8 cellular contexts compared by ENCODE assay signal in genomic region chr2:222656544-222657446, GRCh38. TPM values are rescaled to one million over a fixed set of nuclear protein-coding genes. Genes with fewer than 3 reads are reported as not detected.
A peak's percentile ranks its signal among the peaks of the same experiment; 100 is the strongest.
DNase-seq lines count a peak whose midpoint lies in the region; ATAC-seq and TF ChIP-seq lines count a peak whose summit lies in the region.

No MANE protein-coding gene starts in this region.

- H2BK5ac ChIP-seq in trophoblast cell (ENCODE audit: low read depth, low read length, poor library complexity) = no peak overlapping the region

- H2BK120ac ChIP-seq in trophoblast cell (ENCODE audit: insufficient read depth, low read length, poor library complexity) = no peak overlapping the region

- H3K27me3 ChIP-seq in trophoblast cell (ENCODE audit: insufficient read depth, low read length) = no peaks in the 10 kb centered on the region

- peak overlapping the region; percentile 51 for H2AK5ac ChIP-seq in trophoblast cell (ENCODE audit: low read length)

- no peak overlapping the region for H3K23ac ChIP-seq in trophoblast cell (ENCODE audit: low read length)

- peak overlapping the region; percentile 92 for H3K4me2 ChIP-seq in trophoblast cell (ENCODE audit: low read length)

- TF ChIP-seq CTCF in RWPE1 (conservative IDR thresholded peaks at IDR 0.05; ENCODE audit: low read depth) (no peak), fibroblast of pulmonary artery (IDR thresholded peaks at IDR 0.05; ENCODE audit: low read length, missing control alignments) (no peak)

- H4K12ac ChIP-seq in trophoblast cell (ENCODE audit: low read depth, low read length) = peak overlapping the region; percentile 19

- H3K36me3 ChIP-seq in trophoblast cell (ENCODE audit: control insufficient read depth in 1 of 2, insufficient read depth in 2 of 2, low read length in 2 of 2) = no peaks in the 10 kb centered on the region

- CTCF ChIA-PET in RWPE1 (lab: Yijun Ruan, JAX) = interaction anchor here (1.7 kb wide), 1 partner anchor 282 kb away, joined by 4 read pairs; no protein-coding TSS in a partner anchor

- H4K91ac ChIP-seq in trophoblast cell (ENCODE audit: low read depth, low read length) = no peak overlapping the region

- H2BK12ac ChIP-seq in trophoblast cell (ENCODE audit: low read length) = no peak overlapping the region

- H3K27ac ChIP-seq in RWPE1 (peak overlapping the region; percentile 86), trophoblast cell (ENCODE audit: low read depth, low read length) (no peak overlapping the region)

- no peak overlapping the region for H3K18ac ChIP-seq in trophoblast cell (ENCODE audit: low read length)

- no CpG with 5 or more reads among the region's 11 CpGs for WGBS in trophoblast cell (ENCODE audit: extremely low coverage, insufficient coverage, insufficient read length)

- peaks cover 7% of the 10 kb centered on the region for H3K79me1 ChIP-seq in trophoblast cell (ENCODE audit: low read length)

- peak overlapping the region; percentile 11 for H4K8ac ChIP-seq in trophoblast cell (ENCODE audit: low read depth, low read length)

- ATAC-seq in activated CD4-positive, CD25-positive, alpha-beta regulatory T cell treated with anti-CD3 and anti-CD28 coated beads, Interleukin-2, amount 50 U/mL, for 24 hours = peak; percentile 5 to 14
- peak; percentile 30 for ATAC-seq in HG02943 (IDR thresholded peaks at IDR 0.05; ENCODE audit: low read depth, unreplicated experiment)

- peaks cover 2 to 3% of the 10 kb centered on the region in 2 experiments for H3K4me1 ChIP-seq in trophoblast cell (ENCODE audit: control insufficient read depth in 1 of 2, insufficient read depth in 2 of 2, low read length in 2 of 2)

- peak overlapping the region; percentile 11 for H3K14ac ChIP-seq in trophoblast cell (ENCODE audit: low read length)

- H3K79me2 ChIP-seq in trophoblast cell (ENCODE audit: control insufficient read depth, insufficient read depth, low read length, poor library complexity) = peaks cover 8% of the 10 kb centered on the region

- H3K4ac ChIP-seq in trophoblast cell (ENCODE audit: low read depth, low read length) = no peak overlapping the region

- POLR2A ChIA-PET in RWPE1 (lab: Yijun Ruan, JAX; ENCODE audit: low non-redundant PET) = no interaction called here

- peak overlapping the region; percentile 45 for H2AFZ ChIP-seq in trophoblast cell (ENCODE audit: insufficient read depth, low read length, poor library complexity)

- peak overlapping the region; percentile 77 for H3K9ac ChIP-seq in trophoblast cell (ENCODE audit: low read length)

- H3K4me3 ChIP-seq in fibroblast of pulmonary artery (replicated peaks; ENCODE audit: low read depth, low read length) (peak overlapping the region; percentile 99), trophoblast cell (ENCODE audit: low read depth, low read length) (peak overlapping the region; percentile 68)

- DNase-seq in activated CD4-positive, CD25-positive, alpha-beta regulatory T cell (lab: John Stamatoyannopoulos, UW) = no peak
- DNase-seq in RWPE1 (ENCODE audit: low spot score) = peak; percentile 18
- DNase-seq in fibroblast of pulmonary artery (ENCODE audit: low read depth) = no peak
- DNase-seq in trophoblast cell = peak in 1 of 2 donors; percentile 3
- no peak for DNase-seq in activated gamma-delta T cell treated with Interleukin-2 at 50 U/mL for 16 hours
- no peak for DNase-seq in inferior parietal cortex (ENCODE audit: extremely low spot score)

- H3K9me3 ChIP-seq in trophoblast cell (ENCODE audit: insufficient read depth, low read depth, low read length) = no peaks in the 10 kb centered on the region

RNA-seq across cellular contexts. Expression of gene FARSB, which starts 0.9 kb away (rescaled TPM):
- 24.7 and 26.1 TPM in 2 replicates for polyA plus RNA-seq in trophoblast cell (2013)

RNA-seq across cellular contexts. Expression of gene MOGAT1, which starts 14.7 kb away (rescaled TPM):
- polyA plus RNA-seq in trophoblast cell (2013) = not detected in 2 replicates
